1 cellular context compared by ENCODE assay signal in the genomic region with DNA sequence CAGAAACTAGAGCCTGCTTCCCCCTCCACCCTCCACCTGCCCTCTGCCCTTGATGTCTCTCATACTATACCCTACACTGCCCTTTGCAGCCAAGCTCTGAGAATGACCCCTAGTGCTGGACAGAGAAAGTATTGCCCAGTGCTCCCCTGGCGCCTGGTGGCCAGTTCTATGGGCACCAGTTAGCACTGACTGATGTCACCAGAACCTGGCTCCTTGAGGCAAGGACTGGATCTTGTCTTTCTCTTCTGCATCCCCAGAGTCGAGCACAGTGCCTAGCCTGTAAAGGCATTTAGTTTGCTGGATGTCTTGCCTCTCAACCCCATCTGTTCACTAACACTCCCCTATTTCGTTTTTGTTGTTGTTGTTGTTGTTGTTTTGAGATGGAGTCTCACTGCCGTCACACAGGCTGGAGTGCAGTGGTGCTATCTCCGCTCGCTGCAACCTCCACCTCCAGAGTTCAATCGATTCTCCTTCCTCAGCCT.
TF ChIP-seq lines count a peak whose summit lies in the region.

No MANE protein-coding gene starts in this region.

TF ChIP-seq in GM12878, 131 proteins besides CTCF, POLR2A, EP300 and RAD21:
- no peak for TF ChIP-seq STAT3 (IDR thresholded peaks at IDR 0.05; ENCODE audit: low read depth, low read length)
- TF ChIP-seq MTA2 (IDR thresholded peaks at IDR 0.05; ENCODE audit: low read depth) = no peak
- TF ChIP-seq, protein P1, sequence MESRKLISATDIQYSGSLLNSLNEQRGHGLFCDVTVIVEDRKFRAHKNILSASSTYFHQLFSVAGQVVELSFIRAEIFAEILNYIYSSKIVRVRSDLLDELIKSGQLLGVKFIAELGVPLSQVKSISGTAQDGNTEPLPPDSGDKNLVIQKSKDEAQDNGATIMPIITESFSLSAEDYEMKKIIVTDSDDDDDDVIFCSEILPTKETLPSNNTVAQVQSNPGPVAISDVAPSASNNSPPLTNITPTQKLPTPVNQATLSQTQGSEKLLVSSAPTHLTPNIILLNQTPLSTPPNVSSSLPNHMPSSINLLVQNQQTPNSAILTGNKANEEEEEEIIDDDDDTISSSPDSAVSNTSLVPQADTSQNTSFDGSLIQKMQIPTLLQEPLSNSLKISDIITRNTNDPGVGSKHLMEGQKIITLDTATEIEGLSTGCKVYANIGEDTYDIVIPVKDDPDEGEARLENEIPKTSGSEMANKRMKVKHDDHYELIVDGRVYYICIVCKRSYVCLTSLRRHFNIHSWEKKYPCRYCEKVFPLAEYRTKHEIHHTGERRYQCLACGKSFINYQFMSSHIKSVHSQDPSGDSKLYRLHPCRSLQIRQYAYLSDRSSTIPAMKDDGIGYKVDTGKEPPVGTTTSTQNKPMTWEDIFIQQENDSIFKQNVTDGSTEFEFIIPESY (IDR thresholded peaks at IDR 0.05) = no peak
- no peak for TF ChIP-seq BHLHE40 (IDR thresholded peaks at IDR 0.05; ENCODE audit: borderline replicate concordance in 1 of 2, low read depth in 2 of 2, low read length in 1 of 2)
- no peak for TF ChIP-seq SUPT20H (IDR thresholded peaks at IDR 0.05; ENCODE audit: borderline replicate concordance, control insufficient read depth, low read depth, low read length)
- TF ChIP-seq ESRRA (IDR thresholded peaks at IDR 0.05; ENCODE audit: low read length) = no peak
- no peak for TF ChIP-seq KLF5 (IDR thresholded peaks at IDR 0.05; ENCODE audit: partially characterized antibody)
- no peak for TF ChIP-seq HSF1 (IDR thresholded peaks at IDR 0.05; ENCODE audit: low read depth, low read length)
- TF ChIP-seq HDAC6 (IDR thresholded peaks at IDR 0.05; ENCODE audit: unreplicated experiment) = no peak
- no peak for TF ChIP-seq SMC3 (IDR thresholded peaks at IDR 0.05; ENCODE audit: borderline replicate concordance, low read length)
- TF ChIP-seq, protein P2, sequence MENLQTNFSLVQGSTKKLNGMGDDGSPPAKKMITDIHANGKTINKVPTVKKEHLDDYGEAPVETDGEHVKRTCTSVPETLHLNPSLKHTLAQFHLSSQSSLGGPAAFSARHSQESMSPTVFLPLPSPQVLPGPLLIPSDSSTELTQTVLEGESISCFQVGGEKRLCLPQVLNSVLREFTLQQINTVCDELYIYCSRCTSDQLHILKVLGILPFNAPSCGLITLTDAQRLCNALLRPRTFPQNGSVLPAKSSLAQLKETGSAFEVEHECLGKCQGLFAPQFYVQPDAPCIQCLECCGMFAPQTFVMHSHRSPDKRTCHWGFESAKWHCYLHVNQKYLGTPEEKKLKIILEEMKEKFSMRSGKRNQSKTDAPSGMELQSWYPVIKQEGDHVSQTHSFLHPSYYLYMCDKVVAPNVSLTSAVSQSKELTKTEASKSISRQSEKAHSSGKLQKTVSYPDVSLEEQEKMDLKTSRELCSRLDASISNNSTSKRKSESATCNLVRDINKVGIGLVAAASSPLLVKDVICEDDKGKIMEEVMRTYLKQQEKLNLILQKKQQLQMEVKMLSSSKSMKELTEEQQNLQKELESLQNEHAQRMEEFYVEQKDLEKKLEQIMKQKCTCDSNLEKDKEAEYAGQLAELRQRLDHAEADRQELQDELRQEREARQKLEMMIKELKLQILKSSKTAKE (IDR thresholded peaks at IDR 0.05; ENCODE audit: low read depth, poor library complexity, severe bottlenecking) = no peak
- no peak for TF ChIP-seq POLR2AphosphoS5 (IDR thresholded peaks at IDR 0.05; ENCODE audit: low read length)
- no peak for TF ChIP-seq ZZZ3 (IDR thresholded peaks at IDR 0.05; ENCODE audit: control insufficient read depth, insufficient read length, low read depth)
